ENCODE assay signal across 8 cellular contexts in the genomic region with DNA sequence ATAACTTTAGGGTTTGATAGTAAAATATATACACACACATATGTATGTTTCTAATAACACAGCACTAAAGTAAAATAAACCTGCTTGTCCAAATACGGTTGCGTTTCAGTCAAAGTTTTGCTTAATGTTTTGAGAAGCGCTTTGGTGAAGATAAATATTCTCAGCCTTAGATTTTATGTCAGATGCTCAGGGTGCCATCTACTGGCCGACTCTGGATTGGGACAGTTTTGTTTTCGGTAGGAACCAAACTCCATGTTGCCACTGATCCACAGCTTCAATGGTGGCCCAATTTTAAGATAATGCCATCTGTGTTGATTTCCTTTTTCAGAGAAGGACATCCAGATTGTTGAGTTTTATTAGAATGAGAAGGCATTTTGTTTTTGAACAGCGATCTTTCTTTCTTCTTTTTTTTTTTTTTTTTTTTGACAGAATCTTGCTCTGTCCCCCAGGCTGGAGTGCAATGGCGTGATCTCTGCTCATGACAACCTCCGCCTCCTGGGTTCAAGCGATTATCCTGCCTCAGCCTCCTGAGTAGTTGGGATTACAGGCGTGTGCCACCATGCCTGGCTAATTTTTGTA. TPM values are rescaled to one million over a fixed set of nuclear protein-coding genes. Genes with fewer than 3 reads are reported as not detected.
A peak's percentile ranks its signal among the peaks of the same experiment; 100 is the strongest.
DNase-seq lines count a peak whose midpoint lies in the region; ATAC-seq and TF ChIP-seq lines count a peak whose summit lies in the region.

No MANE protein-coding gene starts in this region.

- H3K4me3 Mint-ChIP-seq in CD4-positive, CD25-positive, alpha-beta regulatory T cell = no peak overlapping the region

- H3K27ac ChIP-seq in CD4-positive, CD25-positive, alpha-beta regulatory T cell (ENCODE audit: insufficient read depth, low read length, poor library complexity, severe bottlenecking) = no peak overlapping the region
- no peak overlapping the region for H3K27ac ChIP-seq in Peyer's patch
- no peak overlapping the region for H3K27ac ChIP-seq in cardiac muscle cell
- no peak overlapping the region for H3K27ac ChIP-seq in psoas muscle

- H3K36me3 ChIP-seq in CD4-positive, CD25-positive, alpha-beta regulatory T cell (ENCODE audit: control insufficient read depth, insufficient read depth, low read length) = no peaks in the 10 kb centered on the region
- H3K36me3 ChIP-seq in Peyer's patch (no peaks in the 10 kb centered on the region), cardiac muscle cell (no peaks in the 10 kb centered on the region), psoas muscle (ENCODE audit: insufficient read depth in 1 of 2, low read depth in 1 of 2) (no peaks in the 10 kb centered on the region)

- no peaks in the 10 kb centered on the region for H3K9me3 ChIP-seq in CD4-positive, CD25-positive, alpha-beta regulatory T cell (ENCODE audit: control insufficient read depth in 2 of 2, low read length in 2 of 2)
- no peaks in the 10 kb centered on the region for H3K9me3 ChIP-seq in Peyer's patch
- H3K9me3 ChIP-seq in cardiac muscle cell (ENCODE audit: low read depth) = no peaks in the 10 kb centered on the region
- peaks cover 7% of the 10 kb centered on the region for H3K9me3 ChIP-seq in psoas muscle

- peaks cover 24% of the 10 kb centered on the region for H3K27me3 Mint-ChIP-seq in CD4-positive, CD25-positive, alpha-beta regulatory T cell

- no peak for ATAC-seq in CD4-positive, CD25-positive, alpha-beta regulatory T cell (ENCODE audit: low read depth in 2 of 2)
- peak; percentile 89 for ATAC-seq in GM19035 (IDR thresholded peaks at IDR 0.05; ENCODE audit: unreplicated experiment)
- peak; percentile 59 to 81 (median 76) for ATAC-seq in psoas muscle
- ATAC-seq in GM19452 (IDR thresholded peaks at IDR 0.05; ENCODE audit: unreplicated experiment) = no peak

- H3K27ac Mint-ChIP-seq in CD4-positive, CD25-positive, alpha-beta regulatory T cell = no peak overlapping the region

- H3K4me1 Mint-ChIP-seq in CD4-positive, CD25-positive, alpha-beta regulatory T cell = peaks cover 0 to 2% (median 0%) of the 10 kb centered on the region in 4 donors

- peaks cover 0 to 15% (median 4%) of the 10 kb centered on the region in 7 donors for H3K9me3 Mint-ChIP-seq in CD4-positive, CD25-positive, alpha-beta regulatory T cell

- 29 to 35% (median 32%) methylated on average over 10 of the region's 10 CpGs for WGBS in psoas muscle, 3 donors

- peak; percentile 2 to 55 (median 25) for DNase-seq in CD4-positive, CD25-positive, alpha-beta regulatory T cell
- peak; percentile 16 for DNase-seq in HPDE6-E6E7 (ENCODE audit: extremely low spot score)
- DNase-seq in Peyer's patch = peak in 2 of 3 donors; percentile 29 to 73
- DNase-seq in activated naive CD4-positive, alpha-beta T cell treated with anti-CD3 and anti-CD28 coated beads, Interleukin-2, amount 50 U/mL, for 16 hours = peak; percentile 61
- DNase-seq in cardiac muscle cell (ENCODE audit: low read depth in 1 of 2, low spot score in 1 of 2) = peak; percentile 70 to 83
- peak; percentile 39 to 56 for DNase-seq in psoas muscle

- intact Hi-C loops in psoas muscle (cut with DNase I) = loop anchor here (2.0 to 5.0 kb wide), 5 partner anchors 485 to 1195 kb away; no protein-coding TSS in a partner anchor

- no peak for TF ChIP-seq POLR2A in Peyer's patch (IDR thresholded peaks at IDR 0.05)

- no peaks in the 10 kb centered on the region for H3K36me3 Mint-ChIP-seq in CD4-positive, CD25-positive, alpha-beta regulatory T cell

- no peaks in the 10 kb centered on the region for H3K4me1 ChIP-seq in CD4-positive, CD25-positive, alpha-beta regulatory T cell (ENCODE audit: control insufficient read depth, insufficient read depth, low read length, poor library complexity, severe bottlenecking)
- H3K4me1 ChIP-seq in Peyer's patch (no peaks in the 10 kb centered on the region), cardiac muscle cell (ENCODE audit: low read depth) (no peaks in the 10 kb centered on the region), psoas muscle (no peaks in the 10 kb centered on the region)

- H3K27me3 ChIP-seq in CD4-positive, CD25-positive, alpha-beta regulatory T cell (ENCODE audit: control insufficient read depth, insufficient read depth, low read length) = peaks cover 2% of the 10 kb centered on the region
- no peaks in the 10 kb centered on the region for H3K27me3 ChIP-seq in Peyer's patch
- H3K27me3 ChIP-seq in cardiac muscle cell = no peaks in the 10 kb centered on the region
- H3K27me3 ChIP-seq in psoas muscle (ENCODE audit: insufficient read depth in 3 of 3, low read length in 2 of 3) = no peaks in the 10 kb centered on the region

- peak in 4 of 6 experiments; percentile 62 to 68 (median 64) for TF ChIP-seq CTCF in Peyer's patch (IDR thresholded peaks at IDR 0.05)
- peak; percentile 82 for TF ChIP-seq CTCF in cardiac muscle cell (IDR thresholded peaks at IDR 0.05; ENCODE audit: low read depth, low read length)
- TF ChIP-seq CTCF in psoas muscle (IDR thresholded peaks at IDR 0.05) = peak; percentile 77

- H3K4me3 ChIP-seq in CD4-positive, CD25-positive, alpha-beta regulatory T cell (ENCODE audit: low read depth, low read length) = no peak overlapping the region
- H3K4me3 ChIP-seq in Peyer's patch = no peak overlapping the region
- H3K4me3 ChIP-seq in cardiac muscle cell = no peak overlapping the region
- no peak overlapping the region for H3K4me3 ChIP-seq in psoas muscle

RNA-seq across cellular contexts. Expression of gene LLPH, which starts 43.1 kb away (rescaled TPM):
- total RNA-seq in CD4-positive, CD25-positive, alpha-beta regulatory T cell = 32.9 TPM
- 10 to 100 TPM; 31.2 to 52.4 (median 40.3) TPM for polyA plus RNA-seq in CD4-positive, CD25-positive, alpha-beta regulatory T cell
- 1 to 10 TPM; 3.1 to 5.1 (median 4.2) TPM for total RNA-seq in Peyer's patch
- 3.4 and 3.9 TPM in 2 replicates for total RNA-seq in cardiac muscle cell
- 34.2 and 41.6 TPM in 2 replicates for polyA plus RNA-seq in cardiac muscle cell
- total RNA-seq in psoas muscle = 10 to 100 TPM; 13.4 to 28.9 (median 22.0) TPM
- 10 to 100 TPM; 22.9 to 57.1 (median 53.3) TPM for polyA plus RNA-seq in psoas muscle

Comparison
In these comparisons a context has a peak if more than half of its experiments do, and no peak if none do; other contexts are left out.
1. ATAC-seq: peak in GM19035 (single experiment) and psoas muscle (4 of 4); none in CD4-positive, CD25-positive, alpha-beta regulatory T cell (0 of 2) and GM19452 (single experiment).
2. DNase-seq: peak in every context shown above with its lines; median percentile 76 in cardiac muscle cell; 61 in activated naive CD4-positive, alpha-beta T cell treated with anti-CD3 and anti-CD28 coated beads, Interleukin-2, amount 50 U/mL, for 16 hours; 51 in Peyer's patch; 48 in psoas muscle; 25 in CD4-positive, CD25-positive, alpha-beta regulatory T cell; 16 in HPDE6-E6E7.
3. Peak in every context shown above with its lines, with median percentiles within 50 percentile points of each other: CTCF ChIP-seq.